In the genomic region with DNA sequence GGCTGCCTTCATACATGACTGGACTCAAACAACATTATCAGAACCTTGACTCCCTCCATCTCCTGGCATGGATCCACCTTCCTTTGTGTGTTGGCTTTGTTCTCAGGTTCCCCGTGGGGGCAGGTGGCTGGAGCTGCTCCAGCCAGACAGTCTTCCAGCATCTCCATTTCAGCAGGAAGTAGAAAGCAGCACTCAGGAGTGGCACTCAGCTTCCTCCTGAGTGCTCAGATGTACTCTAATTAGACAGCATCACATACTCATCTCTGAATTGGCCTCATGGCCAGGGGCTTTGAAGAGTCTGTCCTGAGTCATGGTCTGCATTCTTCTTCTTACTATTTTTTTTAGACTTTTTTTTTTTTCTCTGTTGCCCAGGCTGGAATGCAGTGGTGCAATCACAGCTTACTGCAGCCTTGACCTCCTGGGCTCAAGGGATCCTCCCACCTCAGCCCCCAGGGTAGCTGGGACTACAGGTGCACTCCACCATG, we compare ENCODE assay signal across 8 cellular contexts. TPM values are rescaled to one million over a fixed set of nuclear protein-coding genes. Genes with fewer than 3 reads are reported as not detected.
DNase-seq lines count a peak whose midpoint lies in the region; ATAC-seq, FAIRE-seq and TF ChIP-seq lines count a peak whose summit lies in the region.
"Had no signal": no experiment of that assay in that cellular context is flagged by ENCODE, and none has a peak within 500 bp of the region (broad histone marks: within the 10 kb centered on the region; RNA-seq: fewer than 3 reads in every experiment).

No MANE protein-coding gene starts in this region.

- ATAC-seq in K562 = peak; percentile 6
- ATAC-seq in omental fat pad (ENCODE audit: low FRiP score) = peak; percentile 70
- ATAC-seq in GM19395 (IDR thresholded peaks at IDR 0.05; ENCODE audit: unreplicated experiment) = no peak

- H3K9me3 ChIP-seq in K562 (replicated peaks; ENCODE audit: control insufficient read depth, insufficient read depth, low read depth, low read length) = peaks cover 7% of the 10 kb centered on the region

- H4K20me1 ChIP-seq in K562 (replicated peaks; ENCODE audit: control insufficient read depth, insufficient read depth, low read length) = no peaks in the 10 kb centered on the region

- peak overlapping the region; percentile 93 for H3K27ac ChIP-seq in K562 (ENCODE audit: extremely low read depth, low read depth, low read length)

- TF ChIP-seq RAD21 in K562 (CRISPR knock-in tag; conservative IDR thresholded peaks at IDR 0.05 in 1 of 2, IDR thresholded peaks at IDR 0.05 in 1 of 2) = no peak

- POLR2A ChIA-PET in K562 (lab: Yijun Ruan, JAX) = interaction anchor here (0.5 to 2.0 kb wide), 9 partner anchors 9 to 365 kb away, joined by 3 to 19 read pairs (median 4); no protein-coding TSS in a partner anchor

- no TSS peak for BruUV-seq in K562 (replicated peaks; lab: Mats Ljungman, UMichigan)

- CTCF ChIA-PET in K562 (lab: Yijun Ruan, JAX; ENCODE audit: low intra/inter-chr PET ratio) = interaction anchor here (0.7 kb wide), 1 partner anchor 573 kb away, joined by 3 read pairs; no protein-coding TSS in a partner anchor

- peak overlapping the region; percentile 22; the same call in 1 of the 2 replicates for H3K4me2 ChIP-seq in K562 (ENCODE audit: insufficient read depth, low read length)

- peak overlapping the region; percentile 91 for H2AFZ ChIP-seq in K562 (ENCODE audit: low read depth, low read length)

- no peaks in the 10 kb centered on the region for H3K79me2 ChIP-seq in K562 (ENCODE audit: control insufficient read depth, insufficient read depth, low read length)

- peak; percentile 35 for FAIRE-seq in K562 (lab: Jason Lieb, UNC)

- WGBS in K562 (ENCODE audit: insufficient coverage, low coverage, missing lambda C conversion rate) = 0% methylated on average over 1 of the region's 1 CpG

- intact Hi-C loops in K562 (cut with micrococcal nuclease) = loop anchor here (1.0 kb wide), 1 partner anchor 25 kb away; no protein-coding TSS in a partner anchor

- H3K4me1 ChIP-seq in K562 (replicated peaks in 1 of 2; ENCODE audit: control insufficient read depth in 2 of 2, insufficient read depth in 2 of 2, low read length in 2 of 2) = peaks cover 21 to 29% of the 10 kb centered on the region in 2 experiments

- no peaks in the 10 kb centered on the region for H3K36me3 ChIP-seq in K562 (ENCODE audit: control insufficient read depth, insufficient read depth, low read length)

- in situ Hi-C loops in G401 (cut with HindIII; ENCODE audit: low sequenced_read_pairs) = no loop called here
- in situ Hi-C loops in K562 (cut with MboI) = no loop called here

- TF ChIP-seq POLR2A in K562 (conservative IDR thresholded peaks at IDR 0.05) = no peak

- no peaks in the 10 kb centered on the region for H3K9me1 ChIP-seq in K562 (ENCODE audit: control insufficient read depth, insufficient read depth, low read length)

- DNase-seq in G401 (ENCODE audit: low spot score) (peak; percentile 30), NCI-H2029 (lab: John Stamatoyannopoulos, UW) (peak; percentile 96), K562 (ENCODE audit: extremely low read depth in 1 of 4, low spot score in 3 of 4) (peak in 2 of 4 experiments; percentile 33 to 73), omental fat pad (ENCODE audit: low spot score) (no peak), SKM-1 (lab: John Stamatoyannopoulos, UW; ENCODE audit: unreplicated experiment) (no peak), NCI-H1694 (lab: John Stamatoyannopoulos, UW) (no peak)
- DNase-seq: anterior cingulate cortex had no signal

- TF ChIP-seq EP300 in K562 (IDR thresholded peaks at IDR 0.05; ENCODE audit: low read length) = no peak

- no peak overlapping the region for H3K4me3 ChIP-seq in K562

- peak overlapping the region; percentile 6 to 81; a peak in 1 of 4 replicates for H3K9ac ChIP-seq in K562 (ENCODE audit: insufficient read depth in 1 of 2, low read depth in 2 of 2, low read length in 2 of 2)

- H3K27me3 ChIP-seq in K562 (ENCODE audit: control insufficient read depth in 2 of 2, insufficient read depth in 2 of 2, low read length in 2 of 2) = no peaks in the 10 kb centered on the region

- TF ChIP-seq CTCF in K562 (IDR thresholded peaks at IDR 0.05 in 2 of 3, conservative IDR thresholded peaks at IDR 0.05 in 1 of 3; ENCODE audit: insufficient read depth in 2 of 3, low read depth in 1 of 3, low read length in 3 of 3) (no peak), omental fat pad (IDR thresholded peaks at IDR 0.05) (no peak)

TF ChIP-seq in K562, 482 proteins besides CTCF, POLR2A, EP300 and RAD21 (continues in another document):
- no peak for TF ChIP-seq CSDE1 (IDR thresholded peaks at IDR 0.05)
- no peak for TF ChIP-seq PATZ1 (CRISPR knock-in tag; IDR thresholded peaks at IDR 0.05; ENCODE audit: borderline replicate concordance)
- TF ChIP-seq SREBF1 (IDR thresholded peaks at IDR 0.05; ENCODE audit: borderline replicate concordance, low read depth, low read length) = no peak
- no peak for TF ChIP-seq PCBP2 (IDR thresholded peaks at IDR 0.05; ENCODE audit: low read depth, low read length, poor library complexity, severe bottlenecking)
- TF ChIP-seq ZNF445 (CRISPR knock-in tag; IDR thresholded peaks at IDR 0.05; ENCODE audit: low read depth) = no peak
- no peak for TF ChIP-seq RBM39 (optimal IDR thresholded peaks at IDR 0.05; ENCODE audit: low read depth, low read length)
- TF ChIP-seq ELF2 (CRISPR knock-in tag; IDR thresholded peaks at IDR 0.05) = no peak
- TF ChIP-seq RFX7 (CRISPR knock-in tag; IDR thresholded peaks at IDR 0.05) = no peak
- TF ChIP-seq ZBTB17 (CRISPR knock-in tag; IDR thresholded peaks at IDR 0.05) = no peak
- no peak for TF ChIP-seq CHCHD3 (CRISPR knock-in tag; IDR thresholded peaks at IDR 0.05)

RNA-seq across cellular contexts. Expression of gene OVAAL, which starts 27.9 kb away (rescaled TPM):
- total RNA-seq in G401 (2014; rRNA removed; shearing (Covaris generic)) = not detected in 2 replicates
- total RNA-seq in K562 (2011; cell fraction: chromatin; rRNA removed; ENCODE audit: low replicate concordance) = not detected in 2 replicates
- total RNA-seq in K562 (2011; cell fraction: nucleolus; rRNA removed) = not detected in 2 replicates
- not detected in 2 replicates for total RNA-seq in K562 (2011; cell fraction: nucleoplasm; rRNA removed)
- total RNA-seq in K562 (2014; rRNA removed) (0.18 TPM in 1 of 2 replicates, not detected in the other), K562 (2014; rRNA removed; fragmentation: Illumina TruSeq; extraction: Trizol) (0.07 and 0.16 TPM in 2 replicates), K562 (2015; rRNA removed; fragmentation: Illumina TruSeq; extraction: Trizol) (not detected in 2 replicates), K562 (2021) (not detected in 2 replicates), omental fat pad (not detected)
- polyA plus RNA-seq in K562 (2011; rRNA removed) (0.04 and 0.08 TPM in 2 replicates), K562 (2014; fragmentation: Illumina TruSeq; extraction: Trizol) (0.14 and 0.18 TPM in 2 replicates), K562 (2014; fragmentation: Nextera tagmentation; extraction: Ambion mirVana) (under 1 TPM in 1 of 2 experiments, not detected in 1; 0.04 TPM), K562 (2014; rRNA removed) (0.18 TPM in 1 of 2 replicates, not detected in the other)
- 0.09 TPM in 1 of 2 replicates, not detected in the other for polyA plus RNA-seq in K562 (2011; cell fraction: cytosol; rRNA removed)
- not detected in 2 replicates for polyA plus RNA-seq in K562 (2011; cell fraction: nucleus; rRNA removed)
- polyA plus RNA-seq in K562 (2012) = 0.06 TPM in 1 of 2 replicates, not detected in the other
- not detected in 2 replicates for polyA minus RNA-seq in K562 (2011; rRNA and poly(A)+ RNA removed)
- not detected in 2 replicates for polyA minus RNA-seq in K562 (2011; cell fraction: cytosol; rRNA and poly(A)+ RNA removed)
- polyA minus RNA-seq in K562 (2011; cell fraction: nucleus; rRNA and poly(A)+ RNA removed) = not detected in 2 replicates

RNA-seq across cellular contexts. Expression of gene XPR1, which starts 45.1 kb away (rescaled TPM):
- 29.6 and 62.3 TPM in 2 replicates for total RNA-seq in G401 (2014; rRNA removed; shearing (Covaris generic))
- total RNA-seq in K562 (2011; cell fraction: chromatin; rRNA removed; ENCODE audit: low replicate concordance) = 97.5 and 111 TPM in 2 replicates
- total RNA-seq in K562 (2011; cell fraction: nucleolus; rRNA removed) = 52.4 and 62.2 TPM in 2 replicates
- total RNA-seq in K562 (2011; cell fraction: nucleoplasm; rRNA removed) = 116 and 133 TPM in 2 replicates
- total RNA-seq in K562 (2014; rRNA removed) (24.2 and 32.0 TPM in 2 replicates), K562 (2014; rRNA removed; fragmentation: Illumina TruSeq; extraction: Trizol) (39.8 and 49.1 TPM in 2 replicates), K562 (2015; rRNA removed; fragmentation: Illumina TruSeq; extraction: Trizol) (39.1 and 43.0 TPM in 2 replicates), K562 (2021) (36.9 and 38.6 TPM in 2 replicates), omental fat pad (10 to 100 TPM; 18.2 to 24.7 (median 20.0) TPM)
- polyA plus RNA-seq in K562 (2011; rRNA removed) (49.8 and 66.2 TPM in 2 replicates), K562 (2014; fragmentation: Illumina TruSeq; extraction: Trizol) (38.1 and 41.2 TPM in 2 replicates), K562 (2014; fragmentation: Nextera tagmentation; extraction: Ambion mirVana) (1 to 10 TPM; 3.0 to 4.7 TPM), K562 (2014; rRNA removed) (25.8 and 27.8 TPM in 2 replicates)
- polyA plus RNA-seq in K562 (2011; cell fraction: cytosol; rRNA removed) = 23.6 and 44.4 TPM in 2 replicates
- polyA plus RNA-seq in K562 (2011; cell fraction: nucleus; rRNA removed) = 23.0 and 26.5 TPM in 2 replicates
- polyA plus RNA-seq in K562 (2012) = 25.8 and 29.0 TPM in 2 replicates
- polyA minus RNA-seq in K562 (2011; rRNA and poly(A)+ RNA removed) = 97.0 and 108 TPM in 2 replicates
- polyA minus RNA-seq in K562 (2011; cell fraction: cytosol; rRNA and poly(A)+ RNA removed) = 37.2 and 52.1 TPM in 2 replicates
- 21.0 and 34.7 TPM in 2 replicates for polyA minus RNA-seq in K562 (2011; cell fraction: nucleus; rRNA and poly(A)+ RNA removed)

Comparison
In these comparisons a context has a peak if more than half of its experiments do, and no peak if none do; other contexts are left out.
1. DNase-seq: peak in G401 (single experiment) and NCI-H2029 (single experiment); none in omental fat pad (single experiment), SKM-1 (single experiment) and NCI-H1694 (single experiment).